Comparison of ENCODE assay signal across 30 cellular contexts in the genomic region with DNA sequence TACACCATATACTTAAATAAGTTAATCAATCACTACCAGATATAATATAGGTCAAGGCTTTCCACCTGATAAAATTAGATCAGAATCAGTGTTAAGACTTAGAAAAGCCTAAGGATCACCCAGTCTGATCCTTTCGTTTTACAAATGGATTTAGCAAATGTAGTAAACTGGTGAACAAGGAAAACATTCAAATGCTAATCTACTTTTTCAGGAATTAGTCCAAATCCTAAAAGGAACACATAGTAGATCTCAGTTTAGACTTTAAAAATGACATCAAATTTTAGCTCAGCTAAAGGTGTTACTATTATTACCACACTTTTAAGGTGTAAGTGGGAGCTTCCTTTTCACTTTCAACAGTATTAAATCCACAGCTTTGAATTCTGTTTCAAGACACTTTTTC.
"Had no signal": no experiment of that assay in that cellular context is flagged by ENCODE, and none has a peak within 500 bp of the region (broad histone marks: within the 10 kb centered on the region; RNA-seq: fewer than 3 reads in every experiment).

No MANE protein-coding gene starts in this region.

- H3K9me3 ChIP-seq: left ventricle myocardium inferior, mucosa of descending colon, neutrophil, right lobe of liver, thoracic aorta had no signal

- H3K4me1 ChIP-seq: right lobe of liver had no signal

- FAIRE-seq: astrocyte, endothelial cell of umbilical vein, TTC549, urothelium cell line had no signal

- H3K27ac Mint-ChIP-seq: activated CD4-positive, alpha-beta memory T cell treated with anti-CD3 and anti-CD28 coated beads for 36 hours; activated CD4-positive, alpha-beta T cell treated with anti-CD3 and anti-CD28 coated beads, Interleukin-2, amount 10 ng/mL, durations not matched to agents 24 days and 14 days; activated naive CD4-positive, alpha-beta T cell treated with anti-CD3 and anti-CD28 coated beads, Interleukin-2, amount 10 ng/mL, durations not matched to agents 7 days and 5 days; activated naive CD8-positive, alpha-beta T cell treated with anti-CD3 and anti-CD28 coated beads, Interleukin-2, amount 10 ng/mL, durations not matched to agents 7 days and 5 days; activated T-cell treated with anti-CD3 and anti-CD28 coated beads, Interleukin-2, amount 50 U/mL, for 24 hours; nephron; progenitor cell of endocrine pancreas; stimulated activated naive CD8-positive, alpha-beta T cell treated with anti-CD3 and anti-CD28 coated beads, Interleukin-15, Interleukin-2, amounts not matched to agents 100 ng/mL and 50 ng/mL, for 24 hours had no signal

- ATAC-seq: esophagus mucosa, right lobe of liver had no signal

- H3K4me3 ChIP-seq: left ventricle myocardium inferior, lung, mucosa of descending colon, right lobe of liver, thoracic aorta had no signal

- H3K36me3 Mint-ChIP-seq: activated naive CD4-positive, alpha-beta T cell treated with anti-CD3 and anti-CD28 coated beads, Interleukin-2, amount 10 ng/mL, durations not matched to agents 7 days and 5 days had no signal

- H3K36me3 ChIP-seq: neutrophil, right lobe of liver, thoracic aorta had no signal

- H3K27me3 ChIP-seq: brain microvascular endothelial cell, neutrophil, right lobe of liver had no signal

- H3K27ac ChIP-seq: brain microvascular endothelial cell, left ventricle myocardium inferior, neutrophil, right lobe of liver, thoracic aorta, VCaP had no signal

- H3K4me3 Mint-ChIP-seq: activated CD4-positive, alpha-beta memory T cell treated with anti-CD3 and anti-CD28 coated beads for 36 hours; activated CD4-positive, alpha-beta T cell treated with anti-CD3 and anti-CD28 coated beads, Interleukin-2, amount 10 ng/mL, durations not matched to agents 24 days and 14 days; activated naive CD4-positive, alpha-beta T cell treated with anti-CD3 and anti-CD28 coated beads, Interleukin-2, amount 10 ng/mL, durations not matched to agents 7 days and 5 days; activated naive CD8-positive, alpha-beta T cell treated with anti-CD3 and anti-CD28 coated beads, Interleukin-2, amount 10 ng/mL, durations not matched to agents 7 days and 5 days; activated T-cell treated with anti-CD3 and anti-CD28 coated beads, Interleukin-2, amount 50 U/mL, for 24 hours; nephron; stimulated activated naive CD8-positive, alpha-beta T cell treated with anti-CD3 and anti-CD28 coated beads, Interleukin-15, Interleukin-2, amounts not matched to agents 100 ng/mL and 50 ng/mL, for 24 hours had no signal

- DNase-seq: activated CD4-positive, alpha-beta T cell treated with anti-CD3 and anti-CD28 coated beads, Interleukin-2, amount 10 ng/mL, durations not matched to agents 24 days and 14 days; activated CD4-positive, CD25-positive, alpha-beta regulatory T cell treated with anti-CD3 and anti-CD28 coated beads, Interleukin-2, amount 50 U/mL, for 72 hours; activated CD8-positive, alpha-beta memory T cell treated with anti-CD3 and anti-CD28 coated beads, Interleukin-2, amount 50 U/mL, for 48 hours; activated gamma-delta T cell; activated naive CD4-positive, alpha-beta T cell treated with anti-CD3 and anti-CD28 coated beads, Interleukin-2, amount 10 ng/mL, durations not matched to agents 7 days and 5 days; activated naive CD8-positive, alpha-beta T cell treated with anti-CD3 and anti-CD28 coated beads, Interleukin-2, amount 10 ng/mL, durations not matched to agents 7 days and 5 days; activated T-cell treated with anti-CD3 and anti-CD28 coated beads, Interleukin-2, amount 50 U/mL, for 24 hours; brain microvascular endothelial cell; foreskin fibroblast; head of caudate nucleus; hypothalamus; left ventricle myocardium inferior; mucosa of descending colon; right lobe of liver; stimulated activated CD4-positive, alpha-beta T cell treated with anti-CD3 and anti-CD28 coated beads, Interleukin-4, amount 100 ng/mL, for 1 hour; T-helper 9 cell; trophoblast cell had no signal

- H3K27me3 Mint-ChIP-seq: activated CD4-positive, alpha-beta memory T cell treated with anti-CD3 and anti-CD28 coated beads for 36 hours; activated CD4-positive, alpha-beta T cell treated with anti-CD3 and anti-CD28 coated beads, Interleukin-2, amount 10 ng/mL, durations not matched to agents 24 days and 14 days; activated naive CD4-positive, alpha-beta T cell treated with anti-CD3 and anti-CD28 coated beads, Interleukin-2, amount 10 ng/mL, durations not matched to agents 7 days and 5 days; activated naive CD8-positive, alpha-beta T cell treated with anti-CD3 and anti-CD28 coated beads, Interleukin-2, amount 10 ng/mL, durations not matched to agents 7 days and 5 days; activated T-cell treated with anti-CD3 and anti-CD28 coated beads, Interleukin-2, amount 50 U/mL, for 24 hours; progenitor cell of endocrine pancreas; stimulated activated naive CD8-positive, alpha-beta T cell treated with anti-CD3 and anti-CD28 coated beads, Interleukin-15, Interleukin-2, amounts not matched to agents 100 ng/mL and 50 ng/mL, for 24 hours had no signal

- H3K9me3 Mint-ChIP-seq: activated CD4-positive, alpha-beta memory T cell treated with anti-CD3 and anti-CD28 coated beads for 36 hours; activated CD4-positive, alpha-beta T cell treated with anti-CD3 and anti-CD28 coated beads, Interleukin-2, amount 10 ng/mL, durations not matched to agents 24 days and 14 days; activated naive CD4-positive, alpha-beta T cell treated with anti-CD3 and anti-CD28 coated beads, Interleukin-2, amount 10 ng/mL, durations not matched to agents 7 days and 5 days; activated naive CD8-positive, alpha-beta T cell treated with anti-CD3 and anti-CD28 coated beads, Interleukin-2, amount 10 ng/mL, durations not matched to agents 7 days and 5 days; activated T-cell treated with anti-CD3 and anti-CD28 coated beads, Interleukin-2, amount 50 U/mL, for 24 hours; nephron; stimulated activated naive CD8-positive, alpha-beta T cell treated with anti-CD3 and anti-CD28 coated beads, Interleukin-15, Interleukin-2, amounts not matched to agents 100 ng/mL and 50 ng/mL, for 24 hours had no signal
